In genomic region chr5:21341868-21342261, GRCh38 we compare ENCODE assay signal across 8 cellular contexts.
A peak's percentile ranks its signal among the peaks of the same experiment; 100 is the strongest.
DNase-seq lines count a peak whose midpoint lies in the region; ATAC-seq and TF ChIP-seq lines count a peak whose summit lies in the region.
"Not testable (repeated sequence)": the region's sequence is repeated elsewhere in the genome, so short reads cannot be mapped to it uniquely, and the experiment has no call there.

No MANE protein-coding gene starts in this region.

- not testable (repeated sequence) for H3K9me3 Mint-ChIP-seq in CD4-positive, alpha-beta memory T cell; GM23338; activated CD4-positive, alpha-beta T cell treated with anti-CD3 and anti-CD28 coated beads, Interleukin-2, amount 10 ng/mL, durations not matched to agents 24 days and 14 days; mesothelial cell of epicardium

- POLR2A ChIA-PET in CD4-positive, alpha-beta memory T cell (lab: Charles Lee; ENCODE audit: partially characterized antibody): not testable (repeated sequence)

- CTCF ChIA-PET in CD4-positive, alpha-beta memory T cell (lab: Charles Lee; ENCODE audit: partially characterized antibody): not testable (repeated sequence)

- not testable (repeated sequence) for H3F3A ChIP-seq in GM23338 (replicated peaks; ENCODE audit: low read depth); smooth muscle cell (ENCODE audit: low read depth)

- WGBS in smooth muscle cell (ENCODE audit: low lambda C conversion rate): 64% methylated on average over 3 of the region's 5 CpGs

- H2AFZ ChIP-seq in GM23338; fibroblast of lung (ENCODE audit: low read length); smooth muscle cell (ENCODE audit: low read depth): not testable (repeated sequence)

- H3K9ac ChIP-seq in adipocyte (ENCODE audit: low read length); fibroblast of lung (ENCODE audit: insufficient read depth, low read length); smooth muscle cell (ENCODE audit: low read depth): not testable (repeated sequence)

- H3K4me3 Mint-ChIP-seq in CD4-positive, alpha-beta memory T cell: peak overlapping the region in 7 of 8 donors; percentile 10 to 72 (median 37)
- peak overlapping the region; percentile 68 for H3K4me3 Mint-ChIP-seq in GM23338
- H3K4me3 Mint-ChIP-seq in activated CD4-positive, alpha-beta T cell treated with anti-CD3 and anti-CD28 coated beads, Interleukin-2, amount 10 ng/mL, durations not matched to agents 24 days and 14 days: peak overlapping the region; percentile 44
- H3K4me3 Mint-ChIP-seq in mesothelial cell of epicardium: peak overlapping the region; percentile 73

- H3K27me3 ChIP-seq in CD4-positive, alpha-beta memory T cell (ENCODE audit: insufficient read depth, low read length); GM23338 (ENCODE audit: insufficient read depth); adipocyte (replicated peaks; ENCODE audit: control insufficient read depth, insufficient read depth, low read length); fibroblast of lung (ENCODE audit: control insufficient read depth, insufficient read depth, low read length); smooth muscle cell (ENCODE audit: low read depth): not testable (repeated sequence)

- not testable (repeated sequence) for ATAC-seq in GM23338

- peak overlapping the region in 1 of 7 donors; percentile 39 for H3K27ac Mint-ChIP-seq in CD4-positive, alpha-beta memory T cell
- H3K27ac Mint-ChIP-seq in GM23338; activated CD4-positive, alpha-beta T cell treated with anti-CD3 and anti-CD28 coated beads, Interleukin-2, amount 10 ng/mL, durations not matched to agents 24 days and 14 days: not testable (repeated sequence)
- H3K27ac Mint-ChIP-seq in mesothelial cell of epicardium: peak overlapping the region; percentile 62

- H3K27me3 Mint-ChIP-seq in CD4-positive, alpha-beta memory T cell; GM23338 (ENCODE audit: insufficient read depth, low read depth, poor library complexity); activated CD4-positive, alpha-beta T cell treated with anti-CD3 and anti-CD28 coated beads, Interleukin-2, amount 10 ng/mL, durations not matched to agents 24 days and 14 days; mesothelial cell of epicardium (ENCODE audit: low read depth): not testable (repeated sequence)

- not testable (repeated sequence) for H3K4me2 ChIP-seq in GM23338; fibroblast of lung (ENCODE audit: extremely low read depth, insufficient read depth, low read length); smooth muscle cell

- not testable (repeated sequence) for H3K36me3 Mint-ChIP-seq in CD4-positive, alpha-beta memory T cell; GM23338 (ENCODE audit: low read depth); activated CD4-positive, alpha-beta T cell treated with anti-CD3 and anti-CD28 coated beads, Interleukin-2, amount 10 ng/mL, durations not matched to agents 24 days and 14 days (ENCODE audit: low read depth); mesothelial cell of epicardium

- not testable (repeated sequence) for H3K27ac ChIP-seq in CD4-positive, alpha-beta memory T cell (ENCODE audit: low read depth, low read length); GM23338 (ENCODE audit: low read depth); fibroblast of lung (ENCODE audit: insufficient read depth, low read length); smooth muscle cell (ENCODE audit: low read depth)

- DNase-seq in CD4-positive, alpha-beta memory T cell: peak in 4 of 5 donors; percentile 2 to 33 (median 8)
- DNase-seq in GM23338 (ENCODE audit: low spot score) (peak; percentile 18), NCI-H748 treated with DMSO at 0.1 percent for 48 hours (lab: John Stamatoyannopoulos, UW) (peak; percentile 80), adipocyte (ENCODE audit: low read depth) (peak; percentile 19), fibroblast of lung (ENCODE audit: low read depth in 2 of 2) (peak; percentile 41 to 60)
- not testable (repeated sequence) for DNase-seq in activated CD4-positive, alpha-beta T cell treated with anti-CD3 and anti-CD28 coated beads, Interleukin-2, amount 10 ng/mL, durations not matched to agents 24 days and 14 days; mesothelial cell of epicardium (ENCODE audit: low spot score in 2 of 2, unreplicated experiment in 2 of 2); smooth muscle cell (lab: John Stamatoyannopoulos, UW; ENCODE audit: unreplicated experiment)

- H3K4me1 ChIP-seq in CD4-positive, alpha-beta memory T cell (ENCODE audit: insufficient read depth, low read length); GM23338 (ENCODE audit: insufficient read depth); adipocyte (ENCODE audit: control insufficient read depth, insufficient read depth, low read length); fibroblast of lung (ENCODE audit: control insufficient read depth, extremely low read depth, insufficient read depth, low read length); smooth muscle cell (ENCODE audit: low read depth): not testable (repeated sequence)

- not testable (repeated sequence) for TF ChIP-seq CTCF in GM23338 (conservative IDR thresholded peaks at IDR 0.05; ENCODE audit: low read depth in 2 of 2); fibroblast of lung (conservative IDR thresholded peaks at IDR 0.05 in 1 of 2, IDR thresholded peaks at IDR 0.05 in 1 of 2; ENCODE audit: low read depth in 1 of 2, low read length in 2 of 2); mesothelial cell of epicardium (IDR thresholded peaks at IDR 0.05; ENCODE audit: unreplicated experiment); smooth muscle cell (IDR thresholded peaks at IDR 0.05; ENCODE audit: borderline replicate concordance, insufficient read depth, poor library complexity, severe bottlenecking)

- H3K4me3 ChIP-seq in CD4-positive, alpha-beta memory T cell (ENCODE audit: low read length in 2 of 2); adipocyte (ENCODE audit: low read length): not testable (repeated sequence)
- H3K4me3 ChIP-seq in GM23338 (peak overlapping the region; percentile 42), fibroblast of lung (replicated peaks in 1 of 4; ENCODE audit: control extremely low read depth in 1 of 4, insufficient read depth in 1 of 4, low read depth in 3 of 4, low read length in 4 of 4) (peak overlapping the region in 1 of 4 experiments; percentile 38), smooth muscle cell (peak overlapping the region; percentile 45)

- H4K20me1 ChIP-seq in GM23338 (replicated peaks; ENCODE audit: insufficient read depth); fibroblast of lung (ENCODE audit: control insufficient read depth, extremely low read depth, insufficient read depth, low read length); smooth muscle cell (ENCODE audit: low read depth): not testable (repeated sequence)

- intact Hi-C loops in CD4-positive, alpha-beta memory T cell (cut with micrococcal nuclease); activated CD4-positive, alpha-beta T cell treated with anti-CD3 and anti-CD28 coated beads, Interleukin-2, amount 10 ng/mL, durations not matched to agents 24 days and 14 days (cut with micrococcal nuclease): not testable (repeated sequence)

- not testable (repeated sequence) for H3K9me3 ChIP-seq in CD4-positive, alpha-beta memory T cell (ENCODE audit: control insufficient read depth in 1 of 2, low read length in 2 of 2); adipocyte (ENCODE audit: control insufficient read depth, low read length); fibroblast of lung (ENCODE audit: control insufficient read depth, insufficient read depth, low read depth, low read length); smooth muscle cell (replicated peaks; ENCODE audit: low read depth)

- not testable (repeated sequence) for H3K9me2 ChIP-seq in GM23338 (ENCODE audit: insufficient read depth)

- not testable (repeated sequence) for H3K36me3 ChIP-seq in CD4-positive, alpha-beta memory T cell (ENCODE audit: insufficient read depth, low read length); GM23338 (ENCODE audit: insufficient read depth); adipocyte (ENCODE audit: control insufficient read depth, insufficient read depth, low read length, severe bottlenecking); fibroblast of lung (ENCODE audit: control insufficient read depth, insufficient read depth, low read length); smooth muscle cell (ENCODE audit: low read depth)

- not testable (repeated sequence) for H3K79me2 ChIP-seq in GM23338 (replicated peaks; ENCODE audit: insufficient read depth); fibroblast of lung (ENCODE audit: control insufficient read depth, insufficient read depth, low read length); smooth muscle cell (ENCODE audit: low read depth)

- H3K4me1 Mint-ChIP-seq in CD4-positive, alpha-beta memory T cell; GM23338; activated CD4-positive, alpha-beta T cell treated with anti-CD3 and anti-CD28 coated beads, Interleukin-2, amount 10 ng/mL, durations not matched to agents 24 days and 14 days; mesothelial cell of epicardium: not testable (repeated sequence)
